In genomic region chr3:107283948-107284347, GRCh38 we compare ENCODE assay signal across 30 cellular contexts.
DNase-seq lines count a peak whose midpoint lies in the region; ATAC-seq, FAIRE-seq and TF ChIP-seq lines count a peak whose summit lies in the region.
"Had no signal": no experiment of that assay in that cellular context is flagged by ENCODE, and none has a peak within 500 bp of the region (broad histone marks: within the 10 kb centered on the region; RNA-seq: fewer than 3 reads in every experiment).

No MANE protein-coding gene starts in this region.

- H3K4me3 Mint-ChIP-seq in chondrocyte (ENCODE audit: unreplicated experiment) = no peak overlapping the region
- no peak overlapping the region for H3K4me3 Mint-ChIP-seq in activated CD4-positive, alpha-beta T cell treated with anti-CD3 and anti-CD28 coated beads, Interleukin-2, amount 10 ng/mL, durations not matched to agents 24 days and 14 days
- H3K4me3 Mint-ChIP-seq: activated B cell treated with CpG ODN at 0.5 μM for 24 hours; activated naive CD8-positive, alpha-beta T cell; activated T-cell treated with anti-CD3 and anti-CD28 coated beads, Interleukin-2, amount 50 U/mL, for 24 hours; naive thymus-derived CD8-positive, alpha-beta T cell had no signal

- intact Hi-C loops in activated CD4-positive, alpha-beta T cell treated with anti-CD3 and anti-CD28 coated beads, Interleukin-2, amount 10 ng/mL, durations not matched to agents 24 days and 14 days (cut with micrococcal nuclease) = no loop called here

- H3K9ac ChIP-seq in HUES6 (ENCODE audit: low read length) = no peak overlapping the region

- peaks cover 36% of the 10 kb centered on the region for H3K4me1 ChIP-seq in HUES6 (ENCODE audit: control insufficient read depth, insufficient read depth, low read length)
- H3K4me1 ChIP-seq: Caco-2, lower lobe of right lung had no signal

- H3K4me3 ChIP-seq in HUES6 (ENCODE audit: low read depth, low read length) = no peak overlapping the region
- H3K4me3 ChIP-seq: heart right ventricle, K562, lower lobe of right lung, SK-N-MC, testis had no signal

- peaks cover 18% of the 10 kb centered on the region for H3K4me1 Mint-ChIP-seq in chondrocyte (ENCODE audit: low read depth)
- H3K4me1 Mint-ChIP-seq in activated CD4-positive, alpha-beta T cell treated with anti-CD3 and anti-CD28 coated beads, Interleukin-2, amount 10 ng/mL, durations not matched to agents 24 days and 14 days = no peaks in the 10 kb centered on the region

- no peaks in the 10 kb centered on the region for H3K27me3 Mint-ChIP-seq in chondrocyte (ENCODE audit: low read depth)
- H3K27me3 Mint-ChIP-seq in activated CD4-positive, alpha-beta T cell treated with anti-CD3 and anti-CD28 coated beads, Interleukin-2, amount 10 ng/mL, durations not matched to agents 24 days and 14 days = peaks cover 22% of the 10 kb centered on the region

- H3K9me3 Mint-ChIP-seq in chondrocyte (ENCODE audit: low read depth) = peaks cover 5% of the 10 kb centered on the region
- no peaks in the 10 kb centered on the region for H3K9me3 Mint-ChIP-seq in activated CD4-positive, alpha-beta T cell treated with anti-CD3 and anti-CD28 coated beads, Interleukin-2, amount 10 ng/mL, durations not matched to agents 24 days and 14 days
- H3K9me3 Mint-ChIP-seq: activated B cell treated with CpG ODN at 0.5 μM for 24 hours; activated T-cell treated with anti-CD3 and anti-CD28 coated beads, Interleukin-2, amount 50 U/mL, for 24 hours had no signal

- no peak for TF ChIP-seq POLR2A in H54 (IDR thresholded peaks at IDR 0.05; ENCODE audit: low read depth, low read length)
- no peak for TF ChIP-seq POLR2A in GM12892 (IDR thresholded peaks at IDR 0.05; ENCODE audit: low read depth, low read length)

- no peak for DNase-seq in H54 (ENCODE audit: insufficient read length, low spot score)
- no peak for DNase-seq in chondrocyte (ENCODE audit: low spot score)
- peak; percentile 59 for DNase-seq in iris pigment epithelial cell (ENCODE audit: low read depth)
- DNase-seq in pons (ENCODE audit: low spot score) = no peak
- DNase-seq in GM12892 (ENCODE audit: insufficient read length) = no peak
- DNase-seq in activated CD4-positive, alpha-beta T cell treated with anti-CD3 and anti-CD28 coated beads, Interleukin-2, amount 10 ng/mL, durations not matched to agents 24 days and 14 days = no peak
- DNase-seq: activated B cell treated with CpG ODN at 0.5 μM for 24 hours; activated CD4-positive, alpha-beta T cell treated with anti-CD3 and anti-CD28 coated beads, Interleukin-2, amount 50 U/mL, for 1 hour; activated effector memory CD4-positive, alpha-beta T cell treated with anti-CD3 and anti-CD28 coated beads, Interleukin-2, amount 50 U/mL, for 16 hours; activated T-cell treated with anti-CD3 and anti-CD28 coated beads, Interleukin-2, amount 50 U/mL, for 24 hours; aorta; Caco-2; DMS79; heart right ventricle; kidney glomerular epithelial cell; lower lobe of right lung; naive thymus-derived CD8-positive, alpha-beta T cell; NCI-H1092; NCI-H187; NCI-H446 treated with DMSO at 0.1 percent for 48 hours; stimulated activated naive CD8-positive, alpha-beta T cell treated with anti-CD3 and anti-CD28 coated beads, Interleukin-15, Interleukin-2, amounts not matched to agents 100 U/mL and 50 U/mL, for 24 hours; T-helper 1 cell; testis had no signal

- H3K36me3 Mint-ChIP-seq in chondrocyte (ENCODE audit: low read depth) = peaks cover 3% of the 10 kb centered on the region
- H3K36me3 Mint-ChIP-seq in activated CD4-positive, alpha-beta T cell treated with anti-CD3 and anti-CD28 coated beads, Interleukin-2, amount 10 ng/mL, durations not matched to agents 24 days and 14 days (ENCODE audit: low read depth) = no peaks in the 10 kb centered on the region
- H3K36me3 Mint-ChIP-seq: activated naive CD8-positive, alpha-beta T cell; naive thymus-derived CD8-positive, alpha-beta T cell had no signal

- no peak for ATAC-seq in HG02798 (IDR thresholded peaks at IDR 0.05; ENCODE audit: poor library complexity, unreplicated experiment)
- ATAC-seq: K562; naive thymus-derived CD8-positive, alpha-beta T cell; stimulated activated naive CD8-positive, alpha-beta T cell treated with anti-CD3 and anti-CD28 coated beads, Interleukin-15, Interleukin-2, amounts not matched to agents 100 U/mL and 50 U/mL, for 24 hours had no signal

- H3K9me3 ChIP-seq in HUES6 (ENCODE audit: control insufficient read depth, insufficient read depth, low read depth, low read length) = peaks cover 4% of the 10 kb centered on the region; the same call in 1 of the 2 replicates
- H3K9me3 ChIP-seq: Caco-2, lower lobe of right lung, testis had no signal

- H3K27ac ChIP-seq in HUES6 (ENCODE audit: low read depth, low read length) = peak overlapping the region; percentile 37; the same call in 1 of the 2 replicates
- H3K27ac ChIP-seq: C4-2B, heart right ventricle, lower lobe of right lung, SK-N-MC had no signal

- no peak for TF ChIP-seq CTCF in chondrocyte (IDR thresholded peaks at IDR 0.05)

- no peaks in the 10 kb centered on the region for H3K36me3 ChIP-seq in HUES6 (ENCODE audit: control insufficient read depth, insufficient read depth, low read length)
- H3K36me3 ChIP-seq: heart right ventricle, lower lobe of right lung had no signal

- FAIRE-seq in H54 (lab: Jason Lieb, UNC) (peak; percentile 20), GM12892 (lab: Jason Lieb, UNC) (no peak)
- FAIRE-seq: G401.6, K562 had no signal

- no peaks in the 10 kb centered on the region for H3K27me3 ChIP-seq in HUES6 (ENCODE audit: control insufficient read depth, insufficient read depth, low read length)
- H3K27me3 ChIP-seq: heart right ventricle, testis had no signal

- H3K27ac Mint-ChIP-seq in chondrocyte (ENCODE audit: unreplicated experiment) = peak overlapping the region; percentile 34
- H3K27ac Mint-ChIP-seq in activated CD4-positive, alpha-beta T cell treated with anti-CD3 and anti-CD28 coated beads, Interleukin-2, amount 10 ng/mL, durations not matched to agents 24 days and 14 days = no peak overlapping the region
- H3K27ac Mint-ChIP-seq: activated B cell treated with CpG ODN at 0.5 μM for 24 hours; activated naive CD8-positive, alpha-beta T cell; activated T-cell treated with anti-CD3 and anti-CD28 coated beads, Interleukin-2, amount 50 U/mL, for 24 hours; naive thymus-derived CD8-positive, alpha-beta T cell had no signal
